Comparison of ENCODE assay signal across 29 cellular contexts in the genomic region with DNA sequence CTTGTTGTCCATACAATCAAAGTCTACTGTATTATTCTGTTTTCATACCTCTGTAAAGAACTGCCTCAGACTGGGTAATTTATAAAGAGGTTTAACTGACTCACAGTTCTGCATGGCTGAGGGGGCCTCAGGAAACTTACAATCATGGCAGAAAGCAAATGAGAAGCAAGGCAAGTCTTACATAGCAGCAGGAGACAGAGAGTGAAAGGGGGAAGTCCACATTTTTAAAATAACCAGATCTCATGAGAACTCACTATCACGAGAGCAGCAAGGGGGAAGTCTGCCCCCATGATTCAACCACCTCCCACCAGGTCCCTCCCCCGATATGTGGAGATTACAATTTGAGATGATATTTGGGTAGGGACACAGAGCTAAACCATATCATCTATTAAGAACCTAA.
"Had no signal": no experiment of that assay in that cellular context is flagged by ENCODE, and none has a peak within 500 bp of the region (broad histone marks: within the 10 kb centered on the region; RNA-seq: fewer than 3 reads in every experiment).

No MANE protein-coding gene starts in this region.

- H3K27me3 Mint-ChIP-seq: activated CD4-positive, alpha-beta T cell treated with anti-CD3 and anti-CD28 coated beads, Interleukin-2, amount 10 ng/mL, durations not matched to agents 24 days and 14 days; activated naive CD8-positive, alpha-beta T cell treated with anti-CD3 and anti-CD28 coated beads for 36 hours; central memory CD8-positive, alpha-beta T cell had no signal

- DNase-seq: activated CD4-positive, alpha-beta T cell treated with anti-CD3 and anti-CD28 coated beads for 1 hour; activated CD4-positive, alpha-beta T cell treated with anti-CD3 and anti-CD28 coated beads, Interleukin-2, amount 10 ng/mL, durations not matched to agents 24 days and 14 days; activated CD4-positive, alpha-beta T cell treated with anti-CD3 and anti-CD28 coated beads, Interleukin-2, amount 50 U/mL, for 48 hours; activated CD4-positive, CD25-positive, alpha-beta regulatory T cell; activated CD8-positive, alpha-beta T cell treated with anti-CD3 and anti-CD28 coated beads, Interleukin-2, amount 10 ng/mL, durations not matched to agents 7 days and 5 days; activated effector memory CD4-positive, alpha-beta T cell treated with anti-CD3 and anti-CD28 coated beads, Interleukin-2, amount 50 U/mL, for 16 hours; activated naive CD4-positive, alpha-beta T cell; activated naive CD4-positive, alpha-beta T cell treated with anti-CD3 and anti-CD28 coated beads, Interleukin-2, amount 50 U/mL, for 16 hours; activated naive CD8-positive, alpha-beta T cell treated with anti-CD3 and anti-CD28 coated beads for 36 hours; activated T-cell treated with anti-CD3 and anti-CD28 coated beads, Interleukin-2, amount 50 U/mL, for 48 hours; amniotic stem cell; aorta; NCI-H1092 treated with DMSO at 0.1 percent for 48 hours; NCI-H1417; NCI-H146; NCI-H187; NCI-H2029 treated with DMSO at 0.1 percent for 48 hours; NCI-H2107; NCI-H2171; NCI-H510A; NCI-H526; NCI-H748 treated with DMSO at 0.1 percent for 48 hours; NK-92 treated with Interleukin-12 subunit alpha and Interleukin-12 subunit beta, amount 100 ng/mL, for 24 hours; Right ventricle myocardium superior; SW 1271; T-helper 1 cell; T-helper 2 cell; T-helper 9 cell had no signal

- H3K27ac Mint-ChIP-seq: activated CD4-positive, alpha-beta T cell treated with anti-CD3 and anti-CD28 coated beads, Interleukin-2, amount 10 ng/mL, durations not matched to agents 24 days and 14 days; activated CD8-positive, alpha-beta T cell treated with anti-CD3 and anti-CD28 coated beads, Interleukin-2, amount 10 ng/mL, durations not matched to agents 7 days and 5 days; activated naive CD8-positive, alpha-beta T cell treated with anti-CD3 and anti-CD28 coated beads for 36 hours had no signal

- H3K36me3 Mint-ChIP-seq: activated naive CD8-positive, alpha-beta T cell treated with anti-CD3 and anti-CD28 coated beads for 36 hours had no signal

- H3K4me1 Mint-ChIP-seq: central memory CD8-positive, alpha-beta T cell had no signal

- H3K9me3 Mint-ChIP-seq: central memory CD8-positive, alpha-beta T cell had no signal

- H3K4me3 Mint-ChIP-seq: activated CD4-positive, alpha-beta T cell treated with anti-CD3 and anti-CD28 coated beads, Interleukin-2, amount 10 ng/mL, durations not matched to agents 24 days and 14 days; activated CD8-positive, alpha-beta T cell treated with anti-CD3 and anti-CD28 coated beads, Interleukin-2, amount 10 ng/mL, durations not matched to agents 7 days and 5 days; activated naive CD8-positive, alpha-beta T cell treated with anti-CD3 and anti-CD28 coated beads for 36 hours; central memory CD8-positive, alpha-beta T cell had no signal

- ATAC-seq: activated CD8-positive, alpha-beta T cell treated with anti-CD3 and anti-CD28 coated beads, Interleukin-2, amount 10 ng/mL, durations not matched to agents 7 days and 5 days had no signal
